Comparison of ENCODE assay signal across 9 cellular contexts in genomic region chr11:44305149-44305642, GRCh38. TPM values are rescaled to one million over a fixed set of nuclear protein-coding genes. Genes with fewer than 3 reads are reported as not detected.
DNase-seq lines count a peak whose midpoint lies in the region; ATAC-seq, FAIRE-seq and TF ChIP-seq lines count a peak whose summit lies in the region.
"Had no signal": no experiment of that assay in that cellular context is flagged by ENCODE, and none has a peak within 500 bp of the region (broad histone marks: within the 10 kb centered on the region; RNA-seq: fewer than 3 reads in every experiment).

No MANE protein-coding gene starts in this region.

- H3K14ac ChIP-seq in H9 (ENCODE audit: insufficient read depth, low read length): no peak overlapping the region

- H2AFZ ChIP-seq in SK-N-SH (ENCODE audit: low read depth) (peak overlapping the region; percentile 67; the same call in 1 of the 2 replicates), keratinocyte (ENCODE audit: control insufficient read depth, low read length) (no peak overlapping the region), H9 (ENCODE audit: low read length) (no peak overlapping the region)

- TF ChIP-seq CTCF in SK-N-SH (IDR thresholded peaks at IDR 0.05): no peak
- TF ChIP-seq CTCF in keratinocyte (optimal IDR thresholded peaks at IDR 0.05 in 1 of 3, IDR thresholded peaks at IDR 0.05 in 1 of 3, conservative IDR thresholded peaks at IDR 0.05 in 1 of 3; ENCODE audit: extremely low read depth in 1 of 3, insufficient read depth in 2 of 3, low read length in 3 of 3): no peak
- TF ChIP-seq CTCF in H9 (conservative IDR thresholded peaks at IDR 0.05): no peak

- WGBS in SK-N-SH (ENCODE audit: low lambda C conversion rate): 17% methylated on average over 13 of the region's 13 CpGs
- WGBS in H9 (ENCODE audit: extremely low coverage, insufficient read length, low lambda C conversion rate): no CpG with 5 or more reads among the region's 13 CpGs

- H3K9me3 ChIP-seq in SK-N-SH: no peaks in the 10 kb centered on the region
- H3K9me3 ChIP-seq in keratinocyte (ENCODE audit: control insufficient read depth, low read depth, low read length): no peaks in the 10 kb centered on the region
- H3K9me3 ChIP-seq in H9 (ENCODE audit: control insufficient read depth, low read depth, low read length): no peaks in the 10 kb centered on the region

- no peak overlapping the region for H3K9ac ChIP-seq in SK-N-SH
- H3K9ac ChIP-seq in keratinocyte (ENCODE audit: control insufficient read depth, extremely low read depth, insufficient read depth, low read length): no peak overlapping the region
- H3K9ac ChIP-seq in H9 (ENCODE audit: extremely low read depth, insufficient read length, low read length): no peak overlapping the region

- POLR2A ChIA-PET in SK-N-SH (lab: Yijun Ruan, JAX): no interaction called here
- POLR2A ChIA-PET in activated CD8-positive, alpha-beta T cell treated with anti-CD3 and anti-CD28 coated beads, Interleukin-2, amount 10 ng/mL, durations not matched to agents 7 days and 5 days (lab: Charles Lee): no interaction called here

- H3K9me3 Mint-ChIP-seq in activated CD8-positive, alpha-beta T cell treated with anti-CD3 and anti-CD28 coated beads, Interleukin-2, amount 10 ng/mL, durations not matched to agents 7 days and 5 days (ENCODE audit: insufficient read depth): no peaks in the 10 kb centered on the region
- H3K9me3 Mint-ChIP-seq in stimulated activated naive CD8-positive, alpha-beta T cell treated with anti-CD3 and anti-CD28 coated beads, Interleukin-15, amount 100 ng/mL, for 72 hours: no peaks in the 10 kb centered on the region
- peaks cover 0 to 6% of the 10 kb centered on the region in 2 experiments; a peak in 1 of 5 replicates for H3K9me3 Mint-ChIP-seq in H9

- peaks cover 78% of the 10 kb centered on the region for H3K27me3 Mint-ChIP-seq in activated CD8-positive, alpha-beta T cell treated with anti-CD3 and anti-CD28 coated beads, Interleukin-2, amount 10 ng/mL, durations not matched to agents 7 days and 5 days (ENCODE audit: low read depth)
- H3K27me3 Mint-ChIP-seq in stimulated activated naive CD8-positive, alpha-beta T cell treated with anti-CD3 and anti-CD28 coated beads, Interleukin-15, amount 100 ng/mL, for 72 hours: peaks cover 97% of the 10 kb centered on the region
- peaks cover 100% of the 10 kb centered on the region for H3K27me3 Mint-ChIP-seq in H9 (ENCODE audit: low read depth)

- peak overlapping the region; percentile 73 for H3K4me2 ChIP-seq in SK-N-SH
- peak overlapping the region; percentile 82 for H3K4me2 ChIP-seq in keratinocyte (ENCODE audit: control insufficient read depth, extremely low read depth, insufficient read depth, low read depth, low read length)
- no peak overlapping the region for H3K4me2 ChIP-seq in H9 (ENCODE audit: insufficient read depth, insufficient read length, low read length)

- H3K79me2 ChIP-seq in SK-N-SH (ENCODE audit: insufficient read depth) (no peaks in the 10 kb centered on the region), keratinocyte (ENCODE audit: control insufficient read depth, insufficient read depth, low read length) (no peaks in the 10 kb centered on the region), H9 (ENCODE audit: insufficient read depth, low read length) (no peaks in the 10 kb centered on the region)

- no peaks in the 10 kb centered on the region for H3F3A ChIP-seq in SK-N-SH (replicated peaks; ENCODE audit: insufficient read depth)

- no peak overlapping the region for H2BK20ac ChIP-seq in H9 (ENCODE audit: low read depth, low read length, poor library complexity, severe bottlenecking)

- TF ChIP-seq EP300 in SK-N-SH (IDR thresholded peaks at IDR 0.05; ENCODE audit: borderline replicate concordance in 1 of 2, low read depth in 1 of 2, low read length in 1 of 2): no peak

- H2BK15ac ChIP-seq in H9 (ENCODE audit: low read depth, low read length): no peak overlapping the region

- ATAC-seq in SK-N-SH treated with all-trans-retinoic acid at 6 μM for 48 hours: no peak
- ATAC-seq in activated CD8-positive, alpha-beta T cell treated with anti-CD3 and anti-CD28 coated beads, Interleukin-2, amount 10 ng/mL, durations not matched to agents 7 days and 5 days: no peak
- no peak for ATAC-seq in stimulated activated naive CD8-positive, alpha-beta T cell treated with anti-CD3 and anti-CD28 coated beads, Interleukin-15, amount 100 ng/mL, for 72 hours
- no peak for ATAC-seq in GM21381 (IDR thresholded peaks at IDR 0.05; ENCODE audit: unreplicated experiment)
- ATAC-seq in GM19463 (IDR thresholded peaks at IDR 0.05; ENCODE audit: unreplicated experiment): no peak

- peaks cover 29% of the 10 kb centered on the region for H3K4me1 Mint-ChIP-seq in activated CD8-positive, alpha-beta T cell treated with anti-CD3 and anti-CD28 coated beads, Interleukin-2, amount 10 ng/mL, durations not matched to agents 7 days and 5 days (ENCODE audit: low read depth)
- peaks cover 46% of the 10 kb centered on the region for H3K4me1 Mint-ChIP-seq in stimulated activated naive CD8-positive, alpha-beta T cell treated with anti-CD3 and anti-CD28 coated beads, Interleukin-15, amount 100 ng/mL, for 72 hours
- peaks cover 37 to 44% of the 10 kb centered on the region in 2 experiments for H3K4me1 Mint-ChIP-seq in H9

- no peak overlapping the region for H2AK5ac ChIP-seq in H9 (ENCODE audit: insufficient read length, low read length)

- H4K8ac ChIP-seq in H9 (replicated peaks; ENCODE audit: insufficient read length, low read depth, low read length): no peak overlapping the region

- no peak overlapping the region for H3K27ac Mint-ChIP-seq in activated CD8-positive, alpha-beta T cell treated with anti-CD3 and anti-CD28 coated beads, Interleukin-2, amount 10 ng/mL, durations not matched to agents 7 days and 5 days
- H3K27ac Mint-ChIP-seq in stimulated activated naive CD8-positive, alpha-beta T cell treated with anti-CD3 and anti-CD28 coated beads, Interleukin-15, amount 100 ng/mL, for 72 hours: no peak overlapping the region
- H3K27ac Mint-ChIP-seq in H9: no peak overlapping the region

- H3T11ph ChIP-seq in H9 (ENCODE audit: low read length): no peak overlapping the region

- no peaks in the 10 kb centered on the region for H3K36me3 Mint-ChIP-seq in activated CD8-positive, alpha-beta T cell treated with anti-CD3 and anti-CD28 coated beads, Interleukin-2, amount 10 ng/mL, durations not matched to agents 7 days and 5 days (ENCODE audit: low read depth)
- H3K36me3 Mint-ChIP-seq in H9 (ENCODE audit: insufficient read depth in 1 of 3, low read depth in 3 of 3): no peaks in the 10 kb centered on the region; a peak in 1 of 7 replicates

- H3K23ac ChIP-seq in H9 (ENCODE audit: insufficient read length, low read depth, low read length): no peak overlapping the region

- H2BK5ac ChIP-seq in H9 (ENCODE audit: insufficient read length, low read length): no peak overlapping the region

- H4K20me1 ChIP-seq in SK-N-SH (ENCODE audit: insufficient read depth) (no peaks in the 10 kb centered on the region), keratinocyte (ENCODE audit: control insufficient read depth, extremely low read depth, insufficient read depth, low read length) (peaks cover 4% of the 10 kb centered on the region), H9 (ENCODE audit: control insufficient read depth, insufficient read depth, insufficient read length) (no peaks in the 10 kb centered on the region)

- H2BK12ac ChIP-seq in H9 (ENCODE audit: insufficient read length, low read depth, low read length): no peak overlapping the region

- no peak for FAIRE-seq in keratinocyte (lab: Jason Lieb, UNC)

- no peak overlapping the region for H4K91ac ChIP-seq in H9 (ENCODE audit: insufficient read length, low read depth, low read length)

- H2BK120ac ChIP-seq in H9 (ENCODE audit: low read depth, low read length, poor library complexity, severe bottlenecking): no peak overlapping the region

- H3K4me1 ChIP-seq in SK-N-SH (ENCODE audit: control insufficient read depth in 1 of 2, insufficient read depth in 2 of 2, low read depth in 1 of 2, low read length in 1 of 2): peaks cover 0 to 8% of the 10 kb centered on the region in 2 experiments; a peak in 2 of 4 replicates
- H3K4me1 ChIP-seq in keratinocyte (ENCODE audit: control insufficient read depth, extremely low read depth, insufficient read depth, low read length): peaks cover 12% of the 10 kb centered on the region
- no peaks in the 10 kb centered on the region for H3K4me1 ChIP-seq in H9 (ENCODE audit: insufficient read depth, low read length)

- peak overlapping the region; percentile 82 for H3K4me3 Mint-ChIP-seq in activated CD8-positive, alpha-beta T cell treated with anti-CD3 and anti-CD28 coated beads, Interleukin-2, amount 10 ng/mL, durations not matched to agents 7 days and 5 days
- peak overlapping the region; percentile 90 to 91 for H3K4me3 Mint-ChIP-seq in stimulated activated naive CD8-positive, alpha-beta T cell treated with anti-CD3 and anti-CD28 coated beads, Interleukin-15, amount 100 ng/mL, for 72 hours
- H3K4me3 Mint-ChIP-seq in H9: peak overlapping the region in 1 of 2 experiments; percentile 74; a peak in 3 of 5 replicates

- no peak for TF ChIP-seq RAD21 in SK-N-SH (IDR thresholded peaks at IDR 0.05; ENCODE audit: low read length)

- no peak overlapping the region for H4K5ac ChIP-seq in H9 (ENCODE audit: insufficient read length, low read depth, low read length)

- H3K9me1 ChIP-seq in keratinocyte (ENCODE audit: control insufficient read depth, extremely low read depth, insufficient read depth, low read length): no peaks in the 10 kb centered on the region

- H3K56ac ChIP-seq in H9 (ENCODE audit: insufficient read length, low read depth, low read length): no peak overlapping the region

- no peak overlapping the region for H3K18ac ChIP-seq in H9 (ENCODE audit: insufficient read length, low read depth, low read length)

- H3K36me3 ChIP-seq in SK-N-SH (replicated peaks in 1 of 2; ENCODE audit: control insufficient read depth in 1 of 2, insufficient read depth in 2 of 2, low read length in 1 of 2) (no peaks in the 10 kb centered on the region), keratinocyte (ENCODE audit: control insufficient read depth in 2 of 2, extremely low read depth in 1 of 2, insufficient read depth in 2 of 2, low read length in 2 of 2) (no peaks in the 10 kb centered on the region)

- H3K27me3 ChIP-seq in SK-N-SH (ENCODE audit: insufficient read depth) (peaks cover 63% of the 10 kb centered on the region), keratinocyte (ENCODE audit: control insufficient read depth, extremely low read depth, insufficient read depth, low read length) (peaks cover 96% of the 10 kb centered on the region), H9 (ENCODE audit: insufficient read depth, low read length) (peaks cover 80% of the 10 kb centered on the region)

- DNase-seq in SK-N-SH: no peak
- DNase-seq in activated CD8-positive, alpha-beta T cell treated with anti-CD3 and anti-CD28 coated beads, Interleukin-2, amount 10 ng/mL, durations not matched to agents 7 days and 5 days: no peak
- no peak for DNase-seq in keratinocyte (ENCODE audit: low read depth, low spot score)
- DNase-seq in stimulated activated naive CD8-positive, alpha-beta T cell treated with anti-CD3 and anti-CD28 coated beads, Interleukin-15, amount 100 ng/mL, for 72 hours: no peak
- no peak for DNase-seq in H9

- H3K9me2 ChIP-seq in SK-N-SH: no peaks in the 10 kb centered on the region

- H3K4me3 ChIP-seq in SK-N-SH (ENCODE audit: low read depth in 2 of 2, low read length in 1 of 2) (peak overlapping the region; percentile 45 to 59), keratinocyte (ENCODE audit: control insufficient read depth in 2 of 3, extremely low read depth in 1 of 3, insufficient read depth in 2 of 3, low read depth in 1 of 3, low read length in 3 of 3) (peak overlapping the region; percentile 25 to 60 (median 55))

- peaks cover 9% of the 10 kb centered on the region for H3K23me2 ChIP-seq in H9 (ENCODE audit: insufficient read length, low read depth, low read length, poor library complexity, severe bottlenecking)

- CTCF ChIA-PET in SK-N-SH (lab: Yijun Ruan, JAX): interaction anchor here (0.8 to 3.1 kb wide), 4 partner anchors 12 to 195 kb away, joined by 3 to 15 read pairs (median 8); no protein-coding TSS in a partner anchor
- CTCF ChIA-PET in activated CD8-positive, alpha-beta T cell treated with anti-CD3 and anti-CD28 coated beads, Interleukin-2, amount 10 ng/mL, durations not matched to agents 7 days and 5 days (lab: Charles Lee): no interaction called here

- H3K27ac ChIP-seq in SK-N-SH (ENCODE audit: low read depth in 2 of 2, low read length in 1 of 2) (no peak overlapping the region), keratinocyte (ENCODE audit: control insufficient read depth, insufficient read depth, low read length) (no peak overlapping the region), H9 (ENCODE audit: insufficient read length, low read depth, low read length) (no peak overlapping the region)
- H3K27ac ChIP-seq: 22Rv1 had no signal

- H3K79me1 ChIP-seq in H9 (ENCODE audit: insufficient read depth, low read depth, low read length, poor library complexity, severe bottlenecking): no peaks in the 10 kb centered on the region

- no peak overlapping the region for H3K4ac ChIP-seq in H9 (ENCODE audit: low read depth, low read length)

- dilution Hi-C loops in keratinocyte (cut with MboI; ENCODE audit: extremely low pct_ligation_motif_present, low sequenced_read_pairs): no loop called here

RNA-seq across cellular contexts. Expression of gene ALX4, which starts 4.7 kb away (rescaled TPM):
- polyA plus RNA-seq in SK-N-SH (2012; rRNA removed) (under 0.01 TPM in 1 of 2 replicates, not detected in the other), keratinocyte (0.02 TPM in 1 of 3 replicates, not detected in the others)
- polyA plus RNA-seq in SK-N-SH (2012; cell fraction: cytosol; rRNA removed): under 0.01 TPM in 2 replicates
- 0.01 TPM in 2 replicates for polyA plus RNA-seq in SK-N-SH (2012; cell fraction: nucleus; rRNA removed)
- total RNA-seq in activated CD8-positive, alpha-beta T cell treated with anti-CD3 and anti-CD28 coated beads, Interleukin-2, amount 10 ng/mL, durations not matched to agents 7 days and 5 days: not detected
- not detected for polyA plus RNA-seq in keratinocyte (2011; ENCODE audit: low read depth)
- 0.01 TPM in 1 of 2 replicates, not detected in the other for polyA plus RNA-seq in keratinocyte (2011; cell fraction: cytosol; rRNA removed)
- polyA plus RNA-seq in keratinocyte (2011; cell fraction: nucleus; rRNA removed): 0.03 TPM in 1 of 2 replicates, not detected in the other
- 0.16 TPM in 1 of 2 replicates, not detected in the other for polyA plus RNA-seq in keratinocyte (2012; ENCODE audit: low replicate concordance)
- not detected in 3 replicates for polyA minus RNA-seq in keratinocyte
- polyA minus RNA-seq in keratinocyte (2011; cell fraction: cytosol; rRNA and poly(A)+ RNA removed): not detected
- 0.11 TPM in 1 of 2 replicates, not detected in the other for polyA minus RNA-seq in keratinocyte (2011; cell fraction: nucleus; rRNA and poly(A)+ RNA removed)
- not detected in 2 replicates for total RNA-seq in H9 (2021)
